ENCODE assay signal across 36 cellular contexts in genomic region chr18:77395941-77396340, GRCh38.
"Had no signal": no experiment of that assay in that cellular context is flagged by ENCODE, and none has a peak within 500 bp of the region (broad histone marks: within the 10 kb centered on the region; RNA-seq: fewer than 3 reads in every experiment).

No MANE protein-coding gene starts in this region.

- H2AFZ ChIP-seq: PC-9 had no signal

- H3K36me3 ChIP-seq: brain microvascular endothelial cell, MG63, WERI-Rb-1 had no signal

- H3K27ac ChIP-seq: brain microvascular endothelial cell, PC-9, RWPE1, WERI-Rb-1 had no signal

- FAIRE-seq: RCC 7860 had no signal

- DNase-seq: activated CD4-positive, alpha-beta T cell treated with anti-CD3 and anti-CD28 coated beads, Interleukin-2, amount 10 ng/mL, durations not matched to agents 24 days and 14 days; activated CD4-positive, alpha-beta T cell treated with anti-CD3 and anti-CD28 coated beads, Interleukin-2, amount 50 U/mL, for 4 hours; activated CD4-positive, CD25-positive, alpha-beta regulatory T cell; activated CD8-positive, alpha-beta T cell treated with anti-CD3 and anti-CD28 coated beads for 36 hours; activated effector memory CD4-positive, alpha-beta T cell treated with anti-CD3 and anti-CD28 coated beads, Interleukin-2, amount 50 U/mL, for 16 hours; activated naive CD4-positive, alpha-beta T cell; activated naive CD4-positive, alpha-beta T cell treated with anti-CD3 and anti-CD28 coated beads, Interleukin-2, amount 50 U/mL, for 16 hours; activated naive CD8-positive, alpha-beta T cell treated with anti-CD3 and anti-CD28 coated beads for 36 hours; activated T-cell treated with anti-CD3 and anti-CD28 coated beads, Interleukin-2, amount 50 U/mL, for 1 hour; activated T-cell treated with anti-CD3 and anti-CD28 coated beads, Interleukin-2, amount 50 U/mL, for 72 hours; amniotic stem cell; aorta; brain microvascular endothelial cell; central memory CD4-positive, alpha-beta T cell; Kasumi-1; KG1; MG63; NCI-H1048; NCI-H1105 treated with DMSO at 0.1 percent for 48 hours; NCI-H1436; NCI-H1694; NCI-H1930; NCI-H2081 treated with DMSO at 0.1 percent for 48 hours; NCI-H226; NCI-H446 treated with DMSO at 0.1 percent for 48 hours; NCI-H524; PC-9; SIG-M5; T-cell; T-helper 17 cell; WERI-Rb-1 had no signal

- H3K9me3 ChIP-seq: MG63 had no signal

- H3K27me3 ChIP-seq: brain microvascular endothelial cell, MG63 had no signal

- H3K4me2 ChIP-seq: PC-9 had no signal

- H3K4me3 ChIP-seq: MG63, PC-9 had no signal

- ATAC-seq: activated CD8-positive, alpha-beta T cell treated with anti-CD3 and anti-CD28 coated beads for 36 hours; activated T-cell treated with anti-CD3 and anti-CD28 coated beads, Interleukin-2, amount 50 U/mL, for 72 hours; activated T-helper 17 cell treated with anti-CD3 and anti-CD28 coated beads, Interleukin-2, amount 50 U/mL, for 72 hours; Right ventricle myocardium inferior; SK-N-SH treated with all-trans-retinoic acid at 6 μM for 48 hours; T-cell; T-helper 17 cell had no signal
